ENCODE assay signal across 8 cellular contexts in the genomic region with DNA sequence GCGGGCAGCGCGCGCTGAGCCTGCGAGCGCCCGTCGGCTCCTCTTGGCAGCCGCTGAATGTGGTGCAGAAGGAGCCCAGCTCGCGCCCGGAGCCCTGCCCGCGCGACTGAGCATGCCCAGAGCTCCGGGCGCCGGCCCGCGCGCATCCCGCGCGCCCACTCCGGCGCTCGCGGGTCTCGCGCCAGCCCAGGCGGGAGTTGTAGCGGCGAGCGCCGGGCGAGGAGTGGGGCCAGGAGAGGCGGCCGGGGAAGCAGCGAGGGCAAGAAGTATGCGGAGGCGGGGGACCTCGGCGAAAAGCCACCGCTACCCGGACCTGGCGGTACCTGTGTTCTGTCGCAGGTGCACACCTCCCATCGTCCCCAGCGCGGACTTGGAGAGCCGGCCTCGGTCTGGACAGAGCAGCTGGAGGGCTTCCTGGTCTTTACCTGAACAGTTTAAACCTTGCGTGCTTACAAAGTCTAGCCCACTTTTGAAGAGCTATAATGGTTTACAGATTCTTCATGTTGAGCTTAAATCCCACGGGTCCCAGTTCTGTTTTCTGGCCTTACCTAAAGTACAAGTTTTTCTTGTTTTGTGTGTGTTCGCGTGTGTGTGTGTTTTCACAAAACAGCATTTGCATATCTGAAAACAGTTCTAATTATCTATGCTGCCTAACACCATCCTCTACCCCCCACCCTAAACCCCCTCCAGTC. TPM values are rescaled to one million over a fixed set of nuclear protein-coding genes. Genes with fewer than 3 reads are reported as not detected.
DNase-seq lines count a peak whose midpoint lies in the region; ATAC-seq, FAIRE-seq and TF ChIP-seq lines count a peak whose summit lies in the region.

TSS of gene DDAH1 (minus strand) at position 61 of the 692 bp plus-strand sequence. CDS start 114 bp downstream, outside the sequence.

- TF ChIP-seq CTCF in GM12865 (IDR thresholded peaks at IDR 0.05; ENCODE audit: insufficient read depth, low read depth, low read length, missing control alignments) (no peak), right atrium auricular region (IDR thresholded peaks at IDR 0.05) (no peak), pancreas (IDR thresholded peaks at IDR 0.05) (no peak)

- H3K4me3 ChIP-seq in ACC112 (ENCODE audit: low read depth, low read length), result peak within 1 kb of the TSS; percentile 86
- peak within 1 kb of the TSS; percentile 48 for H3K4me3 ChIP-seq in GM12865 (ENCODE audit: low read depth, low read length)
- peak within 1 kb of the TSS; percentile 68 to 71 for H3K4me3 ChIP-seq in right atrium auricular region
- H3K4me3 ChIP-seq in pancreas, result peak within 1 kb of the TSS; percentile 58 to 83 (median 70)

- no peaks in the 10 kb centered on the region for H3K9me3 ChIP-seq in right atrium auricular region
- no peaks in the 10 kb centered on the region for H3K9me3 ChIP-seq in pancreas

- H3K27me3 ChIP-seq in ACC112 (ENCODE audit: insufficient read depth, low read length) (no peaks in the 10 kb centered on the region), right atrium auricular region (no peaks in the 10 kb centered on the region), pancreas (no peaks in the 10 kb centered on the region)

- DNase-seq in GM12865 (ENCODE audit: low read depth), result peak; percentile 52
- peak; percentile 11 for DNase-seq in NCI-H460 (ENCODE audit: extremely low read depth, low read depth)
- DNase-seq in anterior cingulate cortex (lab: John Stamatoyannopoulos, UW), result peak in 54 of 58 donors; percentile 32 to 85 (median 59)
- DNase-seq in right atrium auricular region (ENCODE audit: low spot score), result no peak
- peak; percentile 76 to 94 (median 86) for DNase-seq in pancreas
- DNase-seq in NOMO-1 treated with DMSO at 0.1 percent for 48 hours (lab: John Stamatoyannopoulos, UW; ENCODE audit: unreplicated experiment), result no peak

- peak within 1 kb of the TSS; percentile 62 for H3K27ac ChIP-seq in ACC112 (ENCODE audit: low read depth, low read length)
- H3K27ac ChIP-seq in right atrium auricular region, result peak within 1 kb of the TSS; percentile 71 to 72
- H3K27ac ChIP-seq in pancreas, result peak within 1 kb of the TSS; percentile 76 to 93 (median 91)

- no peak for FAIRE-seq in pancreas (lab: Jason Lieb, UNC)

- WGBS in pancreas, 2 donors, result 1% methylated on average over 51 to 56 of the region's 56 CpGs

- H2AFZ ChIP-seq in ACC112 (ENCODE audit: low read length, unreplicated experiment), result peak within 1 kb of the TSS; percentile 78

- H3K36me3 ChIP-seq in ACC112 (ENCODE audit: insufficient read depth, low read length), result no peaks in the 10 kb centered on the region
- no peaks in the 10 kb centered on the region for H3K36me3 ChIP-seq in right atrium auricular region
- no peaks in the 10 kb centered on the region for H3K36me3 ChIP-seq in pancreas

- H3K79me2 ChIP-seq in ACC112 (ENCODE audit: control insufficient read depth, insufficient read depth, low read length, unreplicated experiment), result peaks cover 54% of the 10 kb centered on the region

- intact Hi-C loops in pancreas (cut with DNase I), result loop anchor here in 1 of 3 donors (10.0 kb wide), 1 partner anchor 50 kb away; no protein-coding TSS in a partner anchor

- ATAC-seq in HG02938 (IDR thresholded peaks at IDR 0.05; ENCODE audit: unreplicated experiment), result peak; percentile 43
- ATAC-seq in pancreas, result peak; percentile 72 to 88 (median 80)

- H3K4me1 ChIP-seq in ACC112 (ENCODE audit: control insufficient read depth, insufficient read depth, low read length, unreplicated experiment) (peaks cover 26% of the 10 kb centered on the region), right atrium auricular region (peaks cover 0 to 19% of the 10 kb centered on the region in 2 donors), pancreas (peaks cover 27 to 36% (median 30%) of the 10 kb centered on the region in 3 donors)

RNA-seq across cellular contexts. Expression of gene DDAH1, which starts in this region (rescaled TPM):
- total RNA-seq in NCI-H460 (2014; rRNA removed; shearing (Covaris generic)), result 34.0 and 34.3 TPM in 2 replicates
- polyA plus RNA-seq in NCI-H460 (2014; cell fraction: nucleus; rRNA removed), result 13.2 and 14.2 TPM in 2 replicates
- 10 to 100 TPM; 10.8 to 18.3 TPM for total RNA-seq in right atrium auricular region
- total RNA-seq in pancreas, result 10 to 100 TPM; 20.9 to 34.2 (median 23.6) TPM
- 10 to 100 TPM in 1 of 2 donors, 1 to 10 TPM in 1; 8.1 to 11.5 TPM for polyA plus RNA-seq in pancreas

Comparison
In these comparisons a context has a peak if more than half of its experiments do, and no peak if none do; other contexts are left out.
1. DNase-seq: peak in GM12865 (single experiment), NCI-H460 (single experiment), anterior cingulate cortex (54 of 58) and pancreas (6 of 6); none in right atrium auricular region (single experiment) and NOMO-1 treated with DMSO at 0.1 percent for 48 hours (single experiment).
2. Peak in every context shown above with its lines, with median percentiles within 50 percentile points of each other: H3K27ac ChIP-seq and H3K4me3 ChIP-seq.